ENCODE assay signal across 27 cellular contexts in the genomic region with DNA sequence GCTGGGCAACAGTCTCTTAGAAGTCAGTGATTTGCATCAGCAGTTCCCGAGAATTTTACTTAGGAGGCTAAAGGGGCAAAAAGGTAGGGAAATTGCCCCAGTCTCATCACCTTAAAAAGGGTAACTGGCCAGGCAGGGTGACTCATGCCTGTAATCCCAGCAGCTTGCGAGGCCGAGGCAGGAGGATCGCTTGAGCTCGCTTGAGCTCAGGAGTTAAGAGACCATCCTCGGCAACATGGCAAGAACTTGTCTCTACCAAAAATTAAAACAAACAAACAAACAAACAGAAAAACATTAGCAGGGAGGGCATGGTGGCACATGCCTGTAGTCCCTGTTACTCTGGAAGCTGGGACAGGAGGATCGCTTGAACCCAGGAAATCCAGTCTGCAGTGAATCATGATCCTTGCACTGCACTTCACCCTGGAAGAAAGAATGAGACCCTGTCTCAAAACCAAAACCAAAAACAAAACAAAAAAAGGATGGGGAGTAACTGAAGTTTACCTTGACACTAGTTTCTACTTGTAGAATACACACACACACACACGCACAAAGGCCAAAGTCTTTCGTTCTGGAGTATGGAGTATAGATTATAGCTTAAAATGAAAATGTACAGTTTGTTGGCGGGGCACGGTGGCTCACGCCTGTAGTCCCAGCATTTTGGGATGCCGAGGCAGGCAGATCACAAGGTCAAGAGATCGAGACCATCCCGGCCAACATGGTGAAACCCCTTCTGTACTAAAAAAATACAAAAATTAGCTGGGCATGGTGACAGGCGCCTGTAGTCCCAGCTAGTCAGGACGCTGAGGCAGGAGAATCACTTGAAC.
"Had no signal": no experiment of that assay in that cellular context is flagged by ENCODE, and none has a peak within 500 bp of the region (broad histone marks: within the 10 kb centered on the region; RNA-seq: fewer than 3 reads in every experiment).

No MANE protein-coding gene starts in this region.

- H3K36me3 ChIP-seq: cardiac muscle cell, pancreas, suprapubic skin, transverse colon had no signal

- H3K9me3 Mint-ChIP-seq: activated CD4-positive, alpha-beta memory T cell treated with anti-CD3 and anti-CD28 coated beads, Interleukin-2, amount 10 ng/mL, durations not matched to agents 7 days and 5 days; activated CD4-positive, alpha-beta T cell treated with anti-CD3 and anti-CD28 coated beads, Interleukin-2, amount 10 ng/mL, durations not matched to agents 24 days and 14 days; activated naive CD4-positive, alpha-beta T cell treated with anti-CD3 and anti-CD28 coated beads for 36 hours; activated naive CD8-positive, alpha-beta T cell treated with anti-CD3 and anti-CD28 coated beads, Interleukin-2, amount 10 ng/mL, durations not matched to agents 7 days and 5 days; activated T-cell treated with anti-CD3 and anti-CD28 coated beads, Interleukin-2, amount 50 U/mL, for 72 hours; mesothelial cell of epicardium; naive thymus-derived CD8-positive, alpha-beta T cell; stimulated activated memory B cell treated with anti-CD40 and anti-IgM and Interleukin-4, amounts not matched to agents 10 μg/mL and 1 μg/mL and 100 μg/mL, for 72 hours had no signal

- H3K4me3 Mint-ChIP-seq: activated CD4-positive, alpha-beta memory T cell treated with anti-CD3 and anti-CD28 coated beads, Interleukin-2, amount 10 ng/mL, durations not matched to agents 7 days and 5 days; activated naive CD8-positive, alpha-beta T cell treated with anti-CD3 and anti-CD28 coated beads, Interleukin-2, amount 10 ng/mL, durations not matched to agents 7 days and 5 days had no signal

- DNase-seq: activated CD4-positive, alpha-beta memory T cell treated with anti-CD3 and anti-CD28 coated beads, Interleukin-2, amount 10 ng/mL, durations not matched to agents 7 days and 5 days; activated CD4-positive, alpha-beta T cell treated with anti-CD3 and anti-CD28 coated beads, Interleukin-2, amount 10 ng/mL, durations not matched to agents 24 days and 14 days; activated effector memory CD4-positive, alpha-beta T cell treated with Interleukin-2 at 50 U/mL for 16 hours; activated naive CD4-positive, alpha-beta T cell treated with anti-CD3 and anti-CD28 coated beads for 36 hours; activated naive CD8-positive, alpha-beta T cell treated with anti-CD3 and anti-CD28 coated beads, Interleukin-2, amount 10 ng/mL, durations not matched to agents 7 days and 5 days; activated T-cell treated with anti-CD3 and anti-CD28 coated beads, Interleukin-2, amount 50 U/mL, for 72 hours; amygdala; cortex of kidney; head of caudate nucleus; hypothalamus; left ventricle myocardium superior; mammary epithelial cell; naive thymus-derived CD8-positive, alpha-beta T cell; pancreas; right cardiac atrium; stimulated activated CD4-positive, alpha-beta T cell treated with anti-CD3 and anti-CD28 coated beads, Interleukin-1b, Interleukin-23, amount 100 ng/mL, for 48 hours; stomach; T-helper 2 cell; transverse colon had no signal

- ATAC-seq: activated CD4-positive, CD25-positive, alpha-beta regulatory T cell treated with anti-CD3 and anti-CD28 coated beads, Interleukin-2, amount 50 U/mL, for 24 hours; activated T-cell treated with anti-CD3 and anti-CD28 coated beads, Interleukin-2, amount 50 U/mL, for 72 hours; gastroesophageal sphincter; left ventricle myocardium superior; naive thymus-derived CD8-positive, alpha-beta T cell; pancreas; right cardiac atrium; stimulated activated memory B cell treated with anti-CD40 and anti-IgM and Interleukin-4, amounts not matched to agents 10 μg/mL and 1 μg/mL and 100 μg/mL, for 72 hours had no signal

- H3K9me3 ChIP-seq: gastroesophageal sphincter, pancreas, stomach, suprapubic skin, transverse colon had no signal

- H3K36me3 Mint-ChIP-seq: mesothelial cell of epicardium; stimulated activated memory B cell treated with anti-CD40 and anti-IgM and Interleukin-4, amounts not matched to agents 10 μg/mL and 1 μg/mL and 100 μg/mL, for 72 hours had no signal

- H3K27ac Mint-ChIP-seq: activated CD4-positive, alpha-beta memory T cell treated with anti-CD3 and anti-CD28 coated beads, Interleukin-2, amount 10 ng/mL, durations not matched to agents 7 days and 5 days; activated CD4-positive, alpha-beta T cell treated with anti-CD3 and anti-CD28 coated beads, Interleukin-2, amount 10 ng/mL, durations not matched to agents 24 days and 14 days; activated naive CD4-positive, alpha-beta T cell treated with anti-CD3 and anti-CD28 coated beads for 36 hours; activated naive CD8-positive, alpha-beta T cell treated with anti-CD3 and anti-CD28 coated beads, Interleukin-2, amount 10 ng/mL, durations not matched to agents 7 days and 5 days; activated T-cell treated with anti-CD3 and anti-CD28 coated beads, Interleukin-2, amount 50 U/mL, for 72 hours; mesothelial cell of epicardium; stimulated activated memory B cell treated with anti-CD40 and anti-IgM and Interleukin-4, amounts not matched to agents 10 μg/mL and 1 μg/mL and 100 μg/mL, for 72 hours had no signal

- H3K27me3 ChIP-seq: gastroesophageal sphincter, pancreas, stomach, suprapubic skin, transverse colon had no signal

- H3K4me3 ChIP-seq: cardiac muscle cell, gastroesophageal sphincter, pancreas, stomach, suprapubic skin, transverse colon had no signal

- H3K27ac ChIP-seq: cardiac muscle cell, epithelial cell of prostate, gastroesophageal sphincter, pancreas, stomach, suprapubic skin, transverse colon, VCaP had no signal
